In the genomic region with DNA sequence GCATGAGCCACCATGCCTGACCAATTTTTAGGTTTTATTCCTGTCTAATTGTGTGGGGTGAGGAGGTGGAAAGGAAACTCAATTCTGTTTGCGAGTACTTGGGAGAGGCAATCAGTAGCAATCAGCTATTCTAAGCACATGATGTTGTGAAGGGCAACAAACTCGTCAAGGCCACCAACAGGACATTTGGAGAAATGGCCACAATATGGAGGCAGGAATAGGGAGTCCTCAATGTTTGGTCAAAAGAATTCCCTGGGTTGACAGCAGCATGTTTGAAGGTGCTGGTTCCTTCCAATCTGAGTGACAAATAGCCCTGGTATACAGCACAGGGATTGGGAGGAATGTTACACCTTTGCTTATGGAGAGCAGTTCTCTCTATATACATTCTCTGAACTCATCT, we compare ENCODE assay signal across 1 cellular context.
TF ChIP-seq lines count a peak whose summit lies in the region.

No MANE protein-coding gene starts in this region.

TF ChIP-seq in IMR-90, 13 proteins besides CTCF, POLR2A, EP300 and RAD21 (continued from another document):
- TF ChIP-seq, protein P1, sequence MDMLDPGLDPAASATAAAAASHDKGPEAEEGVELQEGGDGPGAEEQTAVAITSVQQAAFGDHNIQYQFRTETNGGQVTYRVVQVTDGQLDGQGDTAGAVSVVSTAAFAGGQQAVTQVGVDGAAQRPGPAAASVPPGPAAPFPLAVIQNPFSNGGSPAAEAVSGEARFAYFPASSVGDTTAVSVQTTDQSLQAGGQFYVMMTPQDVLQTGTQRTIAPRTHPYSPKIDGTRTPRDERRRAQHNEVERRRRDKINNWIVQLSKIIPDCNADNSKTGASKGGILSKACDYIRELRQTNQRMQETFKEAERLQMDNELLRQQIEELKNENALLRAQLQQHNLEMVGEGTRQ (IDR thresholded peaks at IDR 0.05; ENCODE audit: low read depth, low read length) = no peak
- TF ChIP-seq CHD1 (IDR thresholded peaks at IDR 0.05; ENCODE audit: low read depth, low read length) = no peak
- TF ChIP-seq BHLHE40 (IDR thresholded peaks at IDR 0.05; ENCODE audit: low read depth, low read length) = no peak
- TF ChIP-seq CEBPB (IDR thresholded peaks at IDR 0.05; ENCODE audit: low read depth, low read length) = no peak
